In the genomic region with DNA sequence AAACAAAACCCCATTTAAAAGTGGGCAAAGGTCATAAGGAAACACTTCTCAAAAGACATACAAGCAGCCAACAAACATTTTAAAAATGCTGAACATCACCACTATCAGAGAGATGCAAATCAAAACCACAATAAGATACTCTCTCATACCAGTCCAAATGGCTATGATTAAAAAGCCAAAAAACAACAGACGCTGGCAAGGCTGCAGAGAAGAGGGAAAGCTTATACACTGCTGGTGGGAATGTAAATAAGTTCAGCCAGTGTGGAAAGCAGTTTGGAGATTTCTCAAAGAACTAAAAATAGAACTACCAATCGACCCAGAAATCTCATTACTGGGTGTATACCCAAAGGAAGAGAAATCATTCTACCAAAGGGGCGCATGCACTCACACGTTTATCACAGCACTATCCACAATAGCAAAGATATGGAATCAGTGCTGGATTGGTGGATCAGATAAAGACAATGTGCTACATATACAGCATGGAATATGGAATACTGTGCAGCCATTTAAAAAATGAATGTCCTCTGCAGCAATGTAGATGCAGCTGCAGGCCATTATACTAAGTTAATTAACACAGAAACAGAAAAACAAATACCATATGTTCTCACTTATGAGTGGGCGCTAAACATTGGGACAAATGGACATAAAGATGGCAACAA, we compare ENCODE assay signal across 20 cellular contexts.
A peak's percentile ranks its signal among the peaks of the same experiment; 100 is the strongest.
DNase-seq lines count a peak whose midpoint lies in the region; ATAC-seq and TF ChIP-seq lines count a peak whose summit lies in the region.
"Had no signal": no experiment of that assay in that cellular context is flagged by ENCODE, and none has a peak within 500 bp of the region (broad histone marks: within the 10 kb centered on the region; RNA-seq: fewer than 3 reads in every experiment).

No MANE protein-coding gene starts in this region.

- H3K9me3 ChIP-seq in IMR-90 (ENCODE audit: control insufficient read depth, insufficient read depth, low read length) (no peaks in the 10 kb centered on the region), adipocyte (ENCODE audit: control insufficient read depth, low read length) (no peaks in the 10 kb centered on the region), hepatocyte (ENCODE audit: low read depth) (no peaks in the 10 kb centered on the region)

- H3K79me1 ChIP-seq in IMR-90 (ENCODE audit: low read depth in 1 of 2, low read length in 2 of 2), result no peaks in the 10 kb centered on the region

- no peaks in the 10 kb centered on the region for H3K27me3 ChIP-seq in IMR-90 (ENCODE audit: control insufficient read depth, insufficient read depth, low read length)
- H3K27me3 ChIP-seq in adipocyte (replicated peaks; ENCODE audit: control insufficient read depth, insufficient read depth, low read length), result no peaks in the 10 kb centered on the region
- H3K27me3 ChIP-seq in hepatocyte, result no peaks in the 10 kb centered on the region

- H2AFZ ChIP-seq in IMR-90 (replicated peaks; ENCODE audit: low read length, poor library complexity) (no peak overlapping the region), hepatocyte (no peak overlapping the region)

- dilution Hi-C loops in IMR-90 (cut with HindIII; ENCODE audit: low sequenced_read_pairs, unreplicated experiment), result no loop called here

- H3K36me3 ChIP-seq in IMR-90 (ENCODE audit: control insufficient read depth, insufficient read depth, low read length), result no peaks in the 10 kb centered on the region
- H3K36me3 ChIP-seq in adipocyte (ENCODE audit: control insufficient read depth, insufficient read depth, low read length, severe bottlenecking), result no peaks in the 10 kb centered on the region
- H3K36me3 ChIP-seq in hepatocyte (replicated peaks; ENCODE audit: insufficient read depth, low read depth), result no peaks in the 10 kb centered on the region

- no peaks in the 10 kb centered on the region for H4K20me1 ChIP-seq in IMR-90 (ENCODE audit: insufficient read depth, low read length)
- H4K20me1 ChIP-seq in hepatocyte (ENCODE audit: insufficient read depth, poor library complexity, severe bottlenecking), result no peaks in the 10 kb centered on the region

- no peak overlapping the region for H3K4me3 ChIP-seq in AG04449 (ENCODE audit: low read depth, low read length)
- H3K4me3 ChIP-seq in IMR-90 (ENCODE audit: insufficient read depth, low read depth, low read length), result no peak overlapping the region
- no peak overlapping the region for H3K4me3 ChIP-seq in adipocyte (ENCODE audit: low read length)
- no peak overlapping the region for H3K4me3 ChIP-seq in hepatocyte

- peaks cover 5% of the 10 kb centered on the region; the same call in 1 of the 2 replicates for H3K4me1 ChIP-seq in IMR-90 (ENCODE audit: control insufficient read depth, insufficient read depth, low read length)
- H3K4me1 ChIP-seq in adipocyte (ENCODE audit: control insufficient read depth, insufficient read depth, low read length), result peaks cover 7% of the 10 kb centered on the region
- no peaks in the 10 kb centered on the region for H3K4me1 ChIP-seq in hepatocyte (ENCODE audit: insufficient read depth)

- BruUV-seq in IMR-90 (replicated peaks; lab: Mats Ljungman, UMichigan), result no TSS peak

- no peaks in the 10 kb centered on the region for H3K79me2 ChIP-seq in hepatocyte

- no peak for TF ChIP-seq CTCF in AG04449 (IDR thresholded peaks at IDR 0.05; ENCODE audit: insufficient read depth, low read length, missing control alignments)
- TF ChIP-seq CTCF in IMR-90 (conservative IDR thresholded peaks at IDR 0.05; ENCODE audit: low read depth, low read length), result no peak
- TF ChIP-seq CTCF in hepatocyte (IDR thresholded peaks at IDR 0.05; ENCODE audit: poor library complexity), result no peak

- CTCF ChIA-PET in AG04449 (lab: Yijun Ruan, JAX) (interaction anchor here (0.7 to 1.5 kb wide), 3 partner anchors 13 to 31 kb away, joined by 3 to 8 read pairs (median 6); no protein-coding TSS in a partner anchor), IMR-90 (lab: Yijun Ruan, JAX) (interaction anchor here (1.0 kb wide), 1 partner anchor 14 kb away, joined by 3 read pairs; no protein-coding TSS in a partner anchor)

- H3K9ac ChIP-seq in IMR-90 (ENCODE audit: low read depth, low read length) (no peak overlapping the region; the same call in 1 of the 2 replicates), adipocyte (ENCODE audit: low read length) (no peak overlapping the region)

- H3K14ac ChIP-seq in IMR-90 (replicated peaks; ENCODE audit: low read depth, low read length), result no peak overlapping the region

- no peak overlapping the region for H3K27ac ChIP-seq in IMR-90 (ENCODE audit: insufficient read depth, low read length)
- H3K27ac ChIP-seq in hepatocyte, result no peak overlapping the region

- no peak overlapping the region for H4K8ac ChIP-seq in IMR-90 (ENCODE audit: low read depth in 2 of 2, low read length in 2 of 2)

- no peak overlapping the region for H2BK20ac ChIP-seq in IMR-90 (ENCODE audit: low read depth, low read length)

- TF ChIP-seq POLR2A in IMR-90 (IDR thresholded peaks at IDR 0.05; ENCODE audit: low read depth, low read length), result no peak

- H2BK5ac ChIP-seq in IMR-90 (ENCODE audit: low read depth, low read length, poor library complexity, severe bottlenecking), result no peak overlapping the region

- no peak overlapping the region for H4K5ac ChIP-seq in IMR-90 (ENCODE audit: low read depth, low read length)

- H2BK15ac ChIP-seq in IMR-90 (ENCODE audit: low read depth, low read length), result no peak overlapping the region

- H2AK5ac ChIP-seq in IMR-90 (ENCODE audit: low read depth, low read length), result no peak overlapping the region

- H3K4ac ChIP-seq in IMR-90 (ENCODE audit: low read depth, low read length), result no peak overlapping the region

- DNase-seq in AG04449 (ENCODE audit: low read depth, low spot score), result peak; percentile 60
- peak; percentile 66 for DNase-seq in IMR-90
- DNase-seq in adipocyte (ENCODE audit: low read depth), result peak; percentile 71
- peak; percentile 88 for DNase-seq in fibroblast of peridontal ligament (ENCODE audit: extremely low read depth)
- DNase-seq in hepatocyte (ENCODE audit: low spot score), result no peak
- no peak for DNase-seq in epidermal melanocyte (ENCODE audit: insufficient read length, low spot score)
- no peak for DNase-seq in stimulated activated CD4-positive, alpha-beta T cell treated with anti-CD3 and anti-CD28 coated beads, Interleukin-4, amount 100 ng/mL, for 4 hours
- no peak for DNase-seq in NCI-H2196 (lab: John Stamatoyannopoulos, UW; ENCODE audit: unreplicated experiment)
- DNase-seq: 8988T; activated CD4-positive, alpha-beta T cell treated with anti-CD3 and anti-CD28 coated beads, Interleukin-2, amount 10 ng/mL, durations not matched to agents 7 days and 5 days; activated gamma-delta T cell treated with Interleukin-2 at 50 U/mL for 16 hours; C1 segment of cervical spinal cord; endodermal cell; foreskin melanocyte; natural killer cell; NCI-H2029; Right ventricle myocardium superior; stimulated activated CD4-positive, alpha-beta T cell treated with anti-CD3 and anti-CD28 coated beads, Interleukin-2, amount 100 ng/mL, for 24 hours; T-helper 1 cell; trophoblast cell had no signal

- H2AK9ac ChIP-seq in IMR-90 (replicated peaks; ENCODE audit: low read depth, low read length, poor library complexity), result no peak overlapping the region

- in situ Hi-C loops in IMR-90 (cut with MboI; ENCODE audit: low sequenced_read_pairs), result no loop called here

- no peak overlapping the region for H4K91ac ChIP-seq in IMR-90 (ENCODE audit: insufficient read depth, low read depth, low read length)

- H3K23ac ChIP-seq in IMR-90 (ENCODE audit: low read depth, low read length), result no peak overlapping the region

- ATAC-seq in IMR-90 (ENCODE audit: low read depth), result peak; percentile 82
- ATAC-seq: natural killer cell had no signal

- no peaks in the 10 kb centered on the region for H3K9me1 ChIP-seq in IMR-90 (ENCODE audit: insufficient read depth, low read length)

- peak overlapping the region; percentile 73; the same call in 1 of the 2 replicates for H3K4me2 ChIP-seq in IMR-90 (ENCODE audit: low read depth, low read length)
- no peak overlapping the region for H3K4me2 ChIP-seq in hepatocyte

- H2BK120ac ChIP-seq in IMR-90 (ENCODE audit: low read depth, low read length), result no peak overlapping the region

- H3K9me2 ChIP-seq in hepatocyte (replicated peaks; ENCODE audit: insufficient read depth), result no peaks in the 10 kb centered on the region

- no peak overlapping the region for H3K56ac ChIP-seq in IMR-90 (ENCODE audit: extremely low read depth, insufficient read depth, low read length)

- H3K18ac ChIP-seq in IMR-90 (ENCODE audit: low read depth, low read length), result peak overlapping the region; percentile 69; the same call in 1 of the 2 replicates

- TF ChIP-seq RAD21 in IMR-90 (IDR thresholded peaks at IDR 0.05; ENCODE audit: low read length), result no peak

- intact Hi-C loops in IMR-90 (cut with micrococcal nuclease), result no loop called here

- POLR2A ChIA-PET in AG04449 (lab: Yijun Ruan, JAX) (no interaction called here), IMR-90 (lab: Charles Lee; ENCODE audit: unreplicated experiment) (no interaction called here)

- WGBS in IMR-90 (ENCODE audit: extremely low coverage in 2 of 2, insufficient read length in 1 of 2), 2 experiments, result no CpG with 5 or more reads among the region's 5 CpGs
- WGBS in hepatocyte (ENCODE audit: low lambda C conversion rate, missing lambda C conversion rate), result 47% methylated on average over 5 of the region's 5 CpGs

TF ChIP-seq in IMR-90, 13 proteins besides CTCF, POLR2A, EP300 and RAD21 (continues in another document):
- no peak for TF ChIP-seq FOS (IDR thresholded peaks at IDR 0.05; ENCODE audit: low read depth, low read length)
- TF ChIP-seq, protein P1, sequence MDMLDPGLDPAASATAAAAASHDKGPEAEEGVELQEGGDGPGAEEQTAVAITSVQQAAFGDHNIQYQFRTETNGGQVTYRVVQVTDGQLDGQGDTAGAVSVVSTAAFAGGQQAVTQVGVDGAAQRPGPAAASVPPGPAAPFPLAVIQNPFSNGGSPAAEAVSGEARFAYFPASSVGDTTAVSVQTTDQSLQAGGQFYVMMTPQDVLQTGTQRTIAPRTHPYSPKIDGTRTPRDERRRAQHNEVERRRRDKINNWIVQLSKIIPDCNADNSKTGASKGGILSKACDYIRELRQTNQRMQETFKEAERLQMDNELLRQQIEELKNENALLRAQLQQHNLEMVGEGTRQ (IDR thresholded peaks at IDR 0.05; ENCODE audit: low read depth, low read length), result no peak
- no peak for TF ChIP-seq MAFK (IDR thresholded peaks at IDR 0.05; ENCODE audit: low read depth, low read length)
- no peak for TF ChIP-seq CHD1 (IDR thresholded peaks at IDR 0.05; ENCODE audit: low read depth, low read length)
- TF ChIP-seq RFX5 (IDR thresholded peaks at IDR 0.05; ENCODE audit: low read depth, low read length), result no peak
- no peak for TF ChIP-seq SMC3 (IDR thresholded peaks at IDR 0.05; ENCODE audit: low read depth, low read length)

Comparison
In these comparisons a context has a peak if more than half of its experiments do, and no peak if none do; other contexts are left out.
1. DNase-seq: peak in AG04449 (single experiment), IMR-90 (single experiment), adipocyte (single experiment) and fibroblast of peridontal ligament (single experiment); none in hepatocyte (single experiment), epidermal melanocyte (single experiment), stimulated activated CD4-positive, alpha-beta T cell treated with anti-CD3 and anti-CD28 coated beads, Interleukin-4, amount 100 ng/mL, for 4 hours (0 of 2) and NCI-H2196 (single experiment).